In genomic region chr13:110559429-110559943, GRCh38 we compare ENCODE assay signal across 8 cellular contexts. TPM values are rescaled to one million over a fixed set of nuclear protein-coding genes. Genes with fewer than 3 reads are reported as not detected.
A peak's percentile ranks its signal among the peaks of the same experiment; 100 is the strongest.
DNase-seq lines count a peak whose midpoint lies in the region; ATAC-seq and TF ChIP-seq lines count a peak whose summit lies in the region.
"Had no signal": no experiment of that assay in that cellular context is flagged by ENCODE, and none has a peak within 500 bp of the region (broad histone marks: within the 10 kb centered on the region; RNA-seq: fewer than 3 reads in every experiment).

No MANE protein-coding gene starts in this region.

- peak overlapping the region in 1 of 2 experiments; percentile 49; a peak in 1 of 4 replicates for H4K8ac ChIP-seq in IMR-90 (ENCODE audit: low read depth in 2 of 2, low read length in 2 of 2)

- peak overlapping the region; percentile 0 for H2AK9ac ChIP-seq in IMR-90 (replicated peaks; ENCODE audit: low read depth, low read length, poor library complexity)

- H4K20me1 ChIP-seq in IMR-90 (ENCODE audit: insufficient read depth, low read length) = 0 out of 2 replicates have a peak, but pooled peaks cover under 1% of the 10 kb centered on the region

- no peak overlapping the region for H2BK20ac ChIP-seq in IMR-90 (ENCODE audit: low read depth, low read length)

- H3K9me1 ChIP-seq in IMR-90 (ENCODE audit: insufficient read depth, low read length) = peaks cover 3% of the 10 kb centered on the region; the same call in 1 of the 2 replicates

- H3K56ac ChIP-seq in IMR-90 (ENCODE audit: extremely low read depth, insufficient read depth, low read length) = no peak overlapping the region

- H2BK5ac ChIP-seq in IMR-90 (ENCODE audit: low read depth, low read length, poor library complexity, severe bottlenecking) = no peak overlapping the region

- H2AFZ ChIP-seq in IMR-90 (replicated peaks; ENCODE audit: low read length, poor library complexity) = peak overlapping the region; percentile 88

- H3K4me1 ChIP-seq in IMR-90 (ENCODE audit: control insufficient read depth, insufficient read depth, low read length) (peaks cover 8% of the 10 kb centered on the region), colonic mucosa (peaks cover 10% of the 10 kb centered on the region), thyroid gland (peaks cover 55 to 60% of the 10 kb centered on the region in 2 donors)

- BruUV-seq in IMR-90 (replicated peaks; lab: Mats Ljungman, UMichigan) = no TSS peak

- H3K4ac ChIP-seq in IMR-90 (ENCODE audit: low read depth, low read length) = peak overlapping the region; percentile 52

- DNase-seq in IMR-90 (peak; percentile 62), colonic mucosa (peak; percentile 76), medulla oblongata (ENCODE audit: extremely low spot score) (peak; percentile 67), thyroid gland (peak; percentile 96), NCI-H524 (lab: John Stamatoyannopoulos, UW) (no peak)
- DNase-seq in effector memory CD8-positive, alpha-beta T cell = no peak
- DNase-seq: NCI-H1436 treated with DMSO at 0.1 percent for 48 hours had no signal

- H2AK5ac ChIP-seq in IMR-90 (ENCODE audit: low read depth, low read length) = no peak overlapping the region

- ATAC-seq in IMR-90 (ENCODE audit: low read depth) (peak; percentile 22; the same call in 1 of the 2 replicates), HG03342 (IDR thresholded peaks at IDR 0.05; ENCODE audit: unreplicated experiment) (no peak)
- no peak for ATAC-seq in effector memory CD8-positive, alpha-beta T cell (replicated peaks)

- peaks cover 0 to 4% of the 10 kb centered on the region in 2 experiments; a peak in 1 of 4 replicates for H3K79me1 ChIP-seq in IMR-90 (ENCODE audit: low read depth in 1 of 2, low read length in 2 of 2)

- H3K4me3 Mint-ChIP-seq in effector memory CD8-positive, alpha-beta T cell = peak overlapping the region in 1 of 2 donors; percentile 90

- TF ChIP-seq CTCF in IMR-90 (conservative IDR thresholded peaks at IDR 0.05; ENCODE audit: low read depth, low read length) (no peak), colonic mucosa (IDR thresholded peaks at IDR 0.05) (no peak), thyroid gland (IDR thresholded peaks at IDR 0.05) (peak in 2 of 6 experiments; percentile 11 to 17)

- H4K5ac ChIP-seq in IMR-90 (ENCODE audit: low read depth, low read length) = no peak overlapping the region

- peak overlapping the region; percentile 41; the same call in 1 of the 2 replicates for H3K27ac ChIP-seq in IMR-90 (ENCODE audit: insufficient read depth, low read length)
- peak overlapping the region; percentile 93 for H3K27ac ChIP-seq in colonic mucosa
- peak overlapping the region; percentile 96 to 100 (median 98) for H3K27ac ChIP-seq in thyroid gland

- H3K9me3 ChIP-seq in IMR-90 (ENCODE audit: control insufficient read depth, insufficient read depth, low read length) (peaks cover 2% of the 10 kb centered on the region; the same call in 1 of the 2 replicates), colonic mucosa (no peaks in the 10 kb centered on the region), thyroid gland (no peaks in the 10 kb centered on the region)

- H2BK15ac ChIP-seq in IMR-90 (ENCODE audit: low read depth, low read length) = no peak overlapping the region

- intact Hi-C loops in IMR-90 (cut with micrococcal nuclease) (no loop called here), colonic mucosa (cut with DNase I) (no loop called here), thyroid gland (cut with DNase I) (no loop called here)

- H3K36me3 ChIP-seq in IMR-90 (ENCODE audit: control insufficient read depth, insufficient read depth, low read length) (0 out of 2 replicates have a peak, but pooled peaks cover 2% of the 10 kb centered on the region), colonic mucosa (no peaks in the 10 kb centered on the region), thyroid gland (no peaks in the 10 kb centered on the region)

- H4K91ac ChIP-seq in IMR-90 (ENCODE audit: insufficient read depth, low read depth, low read length) = no peak overlapping the region

- POLR2A ChIA-PET in IMR-90 (lab: Charles Lee; ENCODE audit: unreplicated experiment) = no interaction called here

- no peak overlapping the region for H2BK120ac ChIP-seq in IMR-90 (ENCODE audit: low read depth, low read length)

- TF ChIP-seq POLR2A in IMR-90 (IDR thresholded peaks at IDR 0.05; ENCODE audit: low read depth, low read length) (no peak), thyroid gland (IDR thresholded peaks at IDR 0.05) (peak in 1 of 2 donors; percentile 81)

- in situ Hi-C loops in IMR-90 (cut with MboI; ENCODE audit: low sequenced_read_pairs) = no loop called here

- TF ChIP-seq RAD21 in IMR-90 (IDR thresholded peaks at IDR 0.05; ENCODE audit: low read length) = no peak

- H3K27ac Mint-ChIP-seq in effector memory CD8-positive, alpha-beta T cell = no peak overlapping the region

- H3K4me3 ChIP-seq in IMR-90 (ENCODE audit: insufficient read depth, low read depth, low read length) (peak overlapping the region; percentile 4), colonic mucosa (peak overlapping the region; percentile 84), thyroid gland (replicated peaks in 1 of 3) (peak overlapping the region in 2 of 3 donors; percentile 74 to 93)

- no peak overlapping the region for H3K23ac ChIP-seq in IMR-90 (ENCODE audit: low read depth, low read length)

- H3K27me3 Mint-ChIP-seq in effector memory CD8-positive, alpha-beta T cell = peaks cover 2 to 13% of the 10 kb centered on the region in 2 donors

- H3K36me3 Mint-ChIP-seq in effector memory CD8-positive, alpha-beta T cell (ENCODE audit: insufficient read depth) = no peaks in the 10 kb centered on the region

- no peaks in the 10 kb centered on the region for H3K9me3 Mint-ChIP-seq in effector memory CD8-positive, alpha-beta T cell

- dilution Hi-C loops in IMR-90 (cut with HindIII; ENCODE audit: low sequenced_read_pairs, unreplicated experiment) = no loop called here

- H3K18ac ChIP-seq in IMR-90 (ENCODE audit: low read depth, low read length) = no peak overlapping the region

- CTCF ChIA-PET in IMR-90 (lab: Yijun Ruan, JAX) = no interaction called here

- H3K14ac ChIP-seq in IMR-90 (replicated peaks; ENCODE audit: low read depth, low read length) = peak overlapping the region; percentile 64

- H3K9ac ChIP-seq in IMR-90 (ENCODE audit: low read depth, low read length) = peak overlapping the region; percentile 43; the same call in 1 of the 2 replicates
- peak overlapping the region; percentile 1 to 99 for H3K9ac ChIP-seq in colonic mucosa (ENCODE audit: low read depth in 2 of 2, low read length in 2 of 2)

- whole genome bisulfite sequencing in IMR-90 (ENCODE audit: extremely low coverage in 2 of 2, insufficient read length in 1 of 2), 2 experiments = 12% methylated on average over 5 of the region's 15 CpGs; no CpG with 5 or more reads in 1 of the 2 experiments
- 21 to 23% methylated on average over 9 to 15 of the region's 15 CpGs for WGBS in thyroid gland, 2 donors

- peaks cover 18 to 22% of the 10 kb centered on the region in 2 donors for H3K4me1 Mint-ChIP-seq in effector memory CD8-positive, alpha-beta T cell (ENCODE audit: low read depth in 2 of 2)

- H3K27me3 ChIP-seq in IMR-90 (ENCODE audit: control insufficient read depth, insufficient read depth, low read length) (no peaks in the 10 kb centered on the region), colonic mucosa (no peaks in the 10 kb centered on the region), thyroid gland (no peaks in the 10 kb centered on the region)

- H3K4me2 ChIP-seq in IMR-90 (ENCODE audit: low read depth, low read length) = peak overlapping the region; percentile 65

TF ChIP-seq in IMR-90, 13 proteins besides CTCF, POLR2A, EP300 and RAD21:
- no peak for TF ChIP-seq RFX5 (IDR thresholded peaks at IDR 0.05; ENCODE audit: low read depth, low read length)
- TF ChIP-seq NFE2L2 (IDR thresholded peaks at IDR 0.05; ENCODE audit: low read depth, low read length) = peak; percentile 28; the same call in 1 of the 2 replicates
TF ChIP-seq in IMR-90: peak in this region for 1.

RNA-seq across cellular contexts. Expression of gene RAB20, which starts 2.0 kb away (rescaled TPM):
- total RNA-seq in IMR-90 (2012; rRNA removed) (3.6 and 3.8 TPM in 2 replicates), colonic mucosa (10 to 100 TPM; 32.1 to 38.0 TPM), thyroid gland (10 to 100 TPM; 21.0 to 60.5 (median 43.5) TPM)
- polyA plus RNA-seq in IMR-90 (2012; rRNA removed) = 4.7 and 5.1 TPM in 2 replicates
- polyA plus RNA-seq in IMR-90 (2012; cell fraction: cytosol; rRNA removed) = 6.1 and 6.7 TPM in 2 replicates
- polyA plus RNA-seq in IMR-90 (2012; cell fraction: nucleus; rRNA removed; ENCODE audit: low replicate concordance) = 2.3 and 2.4 TPM in 2 replicates

RNA-seq across cellular contexts. Expression of gene NAXD, which starts 55.9 kb away (rescaled TPM):
- total RNA-seq in IMR-90 (2012; rRNA removed) (9.4 and 10.2 TPM in 2 replicates), colonic mucosa (10 to 100 TPM; 36.7 to 40.4 TPM), thyroid gland (10 to 100 TPM; 38.2 to 46.6 (median 42.8) TPM)
- polyA plus RNA-seq in IMR-90 (2012; rRNA removed) = 24.4 and 27.2 TPM in 2 replicates
- polyA plus RNA-seq in IMR-90 (2012; cell fraction: cytosol; rRNA removed) = 21.3 and 27.8 TPM in 2 replicates
- 90.8 and 120 TPM in 2 replicates for polyA plus RNA-seq in IMR-90 (2012; cell fraction: nucleus; rRNA removed; ENCODE audit: low replicate concordance)

Comparison
In these comparisons a context has a peak if more than half of its experiments do, and no peak if none do; other contexts are left out.
1. DNase-seq: peak in IMR-90 (single experiment), colonic mucosa (single experiment), medulla oblongata (single experiment) and thyroid gland (2 of 2); none in NCI-H524 (0 of 2) and effector memory CD8-positive, alpha-beta T cell (0 of 3).
2. H3K27ac ChIP-seq: peak in every context shown above with its lines; median percentile 98 in thyroid gland; 93 in colonic mucosa; 41 in IMR-90.
3. H3K4me3 ChIP-seq: peak in every context shown above with its lines; median percentile 84 in colonic mucosa; 84 in thyroid gland; 4 in IMR-90.